ENCODE assay signal across 10 cellular contexts in genomic region chr6:106799008-106799952, GRCh38.
A peak's percentile ranks its signal among the peaks of the same experiment; 100 is the strongest.
DNase-seq lines count a peak whose midpoint lies in the region; ATAC-seq and TF ChIP-seq lines count a peak whose summit lies in the region.
"Had no signal": no experiment of that assay in that cellular context is flagged by ENCODE, and none has a peak within 500 bp of the region (broad histone marks: within the 10 kb centered on the region; RNA-seq: fewer than 3 reads in every experiment).

No MANE protein-coding gene starts in this region.

- no peak overlapping the region for H3K27ac ChIP-seq in RWPE1
- H3K27ac ChIP-seq: HL-60 had no signal

- DNase-seq in EH (ENCODE audit: low read depth) (peak; percentile 15), RWPE1 (ENCODE audit: low spot score) (peak; percentile 23), left kidney (ENCODE audit: low read depth, low spot score) (peak; percentile 80), DMS53 (lab: John Stamatoyannopoulos, UW) (no peak), NCI-H774 (lab: John Stamatoyannopoulos, UW) (no peak), NCI-H187 treated with DMSO at 0.1 percent for 48 hours (lab: John Stamatoyannopoulos, UW) (no peak)
- DNase-seq in naive thymus-derived CD8-positive, alpha-beta T cell = no peak

- peak; percentile 74 for ATAC-seq in HG02642 (IDR thresholded peaks at IDR 0.05; ENCODE audit: poor library complexity, unreplicated experiment)
- ATAC-seq in naive thymus-derived CD8-positive, alpha-beta T cell = no peak

- H3K9me3 Mint-ChIP-seq in naive thymus-derived CD8-positive, alpha-beta T cell = no peaks in the 10 kb centered on the region
- H3K9me3 Mint-ChIP-seq: stimulated activated naive CD8-positive, alpha-beta T cell treated with anti-CD3 and anti-CD28 coated beads, Interleukin-15, Interleukin-2, amounts not matched to agents 100 ng/mL and 50 ng/mL, for 24 hours had no signal

- no peak overlapping the region for H3K27ac Mint-ChIP-seq in naive thymus-derived CD8-positive, alpha-beta T cell
- H3K27ac Mint-ChIP-seq: stimulated activated naive CD8-positive, alpha-beta T cell treated with anti-CD3 and anti-CD28 coated beads, Interleukin-15, Interleukin-2, amounts not matched to agents 100 ng/mL and 50 ng/mL, for 24 hours had no signal

- H3K27me3 Mint-ChIP-seq in naive thymus-derived CD8-positive, alpha-beta T cell = peaks cover 5 to 18% (median 6%) of the 10 kb centered on the region in 5 donors

- peaks cover 0 to 6% (median 0%) of the 10 kb centered on the region in 4 donors for H3K4me1 Mint-ChIP-seq in naive thymus-derived CD8-positive, alpha-beta T cell

- no peaks in the 10 kb centered on the region for H3K36me3 Mint-ChIP-seq in naive thymus-derived CD8-positive, alpha-beta T cell

- CTCF ChIA-PET in RWPE1 (lab: Yijun Ruan, JAX) = no interaction called here

- H3K4me3 Mint-ChIP-seq in naive thymus-derived CD8-positive, alpha-beta T cell = no peak overlapping the region
- H3K4me3 Mint-ChIP-seq: stimulated activated naive CD8-positive, alpha-beta T cell treated with anti-CD3 and anti-CD28 coated beads, Interleukin-15, Interleukin-2, amounts not matched to agents 100 ng/mL and 50 ng/mL, for 24 hours had no signal

- POLR2A ChIA-PET in RWPE1 (lab: Yijun Ruan, JAX; ENCODE audit: low non-redundant PET) = no interaction called here
- POLR2A ChIA-PET in naive thymus-derived CD8-positive, alpha-beta T cell (lab: Charles Lee) = no interaction called here

- no peak for TF ChIP-seq CTCF in RWPE1 (conservative IDR thresholded peaks at IDR 0.05; ENCODE audit: low read depth)

Comparison
In these comparisons a context has a peak if more than half of its experiments do, and no peak if none do; other contexts are left out.
1. DNase-seq: peak in EH (single experiment), RWPE1 (single experiment) and left kidney (single experiment); none in DMS53 (single experiment), NCI-H774 (single experiment), naive thymus-derived CD8-positive, alpha-beta T cell (0 of 10) and NCI-H187 treated with DMSO at 0.1 percent for 48 hours (single experiment).